9 cellular contexts compared by ENCODE assay signal in the genomic region with DNA sequence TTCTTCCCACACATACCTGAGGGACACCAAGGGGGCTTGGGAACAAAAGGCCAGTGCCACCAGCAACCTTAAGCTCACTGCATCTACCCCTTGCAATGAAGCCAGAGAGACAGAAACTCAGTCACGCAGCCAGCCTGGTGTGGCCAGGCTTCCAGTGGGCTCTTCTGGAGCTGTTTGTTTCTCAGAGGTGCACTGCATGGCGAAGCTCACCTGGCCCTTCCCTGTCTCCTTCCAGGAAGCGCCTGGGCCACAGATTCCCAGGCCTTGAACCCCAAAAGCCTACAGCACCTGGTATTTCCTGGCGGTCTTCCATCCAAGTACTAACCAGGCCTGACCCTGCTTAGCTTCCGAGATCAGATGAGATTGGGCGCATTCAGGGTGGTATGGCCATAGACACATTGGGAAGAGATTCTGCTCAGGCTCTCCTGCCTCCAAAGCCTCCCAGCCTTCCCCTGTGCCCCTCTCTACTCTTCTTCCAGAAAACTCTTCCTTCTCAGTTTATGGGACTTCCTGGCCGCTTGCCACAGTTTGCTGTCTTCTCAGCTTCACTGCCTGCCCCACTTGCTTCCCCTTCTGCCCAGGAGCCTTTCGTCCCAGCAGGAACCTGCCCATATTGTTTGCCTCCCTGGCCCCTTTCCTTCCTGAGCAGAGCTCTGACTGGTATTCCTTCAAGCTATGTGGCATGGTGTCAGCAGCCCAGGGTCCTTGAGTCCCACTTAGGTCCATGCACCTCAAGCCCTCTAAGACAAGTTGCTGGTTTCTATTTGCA. TPM values are rescaled to one million over a fixed set of nuclear protein-coding genes. Genes with fewer than 3 reads are reported as not detected.
A peak's percentile ranks its signal among the peaks of the same experiment; 100 is the strongest.
DNase-seq lines count a peak whose midpoint lies in the region; ATAC-seq and TF ChIP-seq lines count a peak whose summit lies in the region.
"Had no signal": no experiment of that assay in that cellular context is flagged by ENCODE, and none has a peak within 500 bp of the region (broad histone marks: within the 10 kb centered on the region; RNA-seq: fewer than 3 reads in every experiment).

No MANE protein-coding gene starts in this region.

- peaks cover 23% of the 10 kb centered on the region for H3K79me2 ChIP-seq in PC-3 (ENCODE audit: low read length)

- H3K4me2 ChIP-seq in PC-3 (ENCODE audit: low read length) = peak overlapping the region; percentile 97

- H3K9me3 ChIP-seq in PC-3 (ENCODE audit: low read length) (no peaks in the 10 kb centered on the region), psoas muscle (no peaks in the 10 kb centered on the region)

- no TSS peak for BruUV-seq in PC-3 (replicated peaks; lab: Mats Ljungman, UMichigan)

- CTCF ChIA-PET in PC-3 (lab: Charles Lee) = no interaction called here

- intact Hi-C loops in PC-3 (cut with micrococcal nuclease) = no loop called here
- intact Hi-C loops in psoas muscle (cut with DNase I) = loop anchor here (5.0 to 10.0 kb wide), 2 partner anchors 34 to 177 kb away; no protein-coding TSS in a partner anchor

- WGBS in psoas muscle, 3 donors = 65 to 83% (median 81%) methylated on average over 8 of the region's 8 CpGs

- no peak overlapping the region for H2AFZ ChIP-seq in PC-3 (ENCODE audit: low read length)

- H3K4me1 ChIP-seq in PC-3 (ENCODE audit: insufficient read depth, low read length) (peaks cover 20% of the 10 kb centered on the region), psoas muscle (peaks cover 20% of the 10 kb centered on the region)

- H3K4me3 ChIP-seq in PC-3 (ENCODE audit: low read length) (peak overlapping the region; percentile 95), epithelial cell of proximal tubule (ENCODE audit: low read depth, low read length) (peak overlapping the region; percentile 91), psoas muscle (peak overlapping the region; percentile 72)

- H4K20me1 ChIP-seq in PC-3 (ENCODE audit: low read length) = 0 out of 2 replicates have a peak, but pooled peaks cover 4% of the 10 kb centered on the region

- H3K9ac ChIP-seq in PC-3 (ENCODE audit: low read length) = no peak overlapping the region

- no peaks in the 10 kb centered on the region for H3F3A ChIP-seq in PC-3 (ENCODE audit: low read length, unreplicated experiment)

- H3K27ac ChIP-seq in PC-3 (ENCODE audit: low read length) (no peak overlapping the region), psoas muscle (peak overlapping the region; percentile 77)

- H3K36me3 ChIP-seq in PC-3 (ENCODE audit: low read depth, low read length) (no peaks in the 10 kb centered on the region), psoas muscle (ENCODE audit: insufficient read depth in 1 of 2, low read depth in 1 of 2) (peaks cover 0 to 22% of the 10 kb centered on the region in 2 donors)

- ATAC-seq in PC-3 (no peak), psoas muscle (no peak), HG03342 (IDR thresholded peaks at IDR 0.05; ENCODE audit: unreplicated experiment) (no peak), GM21619 (IDR thresholded peaks at IDR 0.05; ENCODE audit: unreplicated experiment) (no peak)

- DNase-seq in EH (ENCODE audit: low read depth) = peak; percentile 29
- DNase-seq in PC-3 = no peak
- DNase-seq in epithelial cell of proximal tubule (ENCODE audit: low read depth) = no peak
- no peak for DNase-seq in psoas muscle
- DNase-seq in islet precursor cell = no peak
- DNase-seq in D341Med (ENCODE audit: low spot score) = no peak
- DNase-seq: NCI-H1048 had no signal

- TF ChIP-seq CTCF in PC-3 (conservative IDR thresholded peaks at IDR 0.05; ENCODE audit: low read depth, low read length) (no peak), epithelial cell of proximal tubule (conservative IDR thresholded peaks at IDR 0.05; ENCODE audit: low read depth, low read length) (no peak), psoas muscle (IDR thresholded peaks at IDR 0.05) (no peak)

- H3K9me2 ChIP-seq in PC-3 (replicated peaks; ENCODE audit: low read length) = no peaks in the 10 kb centered on the region

- POLR2A ChIA-PET in PC-3 (lab: Charles Lee; ENCODE audit: unreplicated experiment) = no interaction called here

- H3K27me3 ChIP-seq in PC-3 (ENCODE audit: low read length) = no peaks in the 10 kb centered on the region
- H3K27me3 ChIP-seq in psoas muscle (ENCODE audit: insufficient read depth in 3 of 3, low read length in 2 of 3) = no peaks in the 10 kb centered on the region

RNA-seq across cellular contexts. Expression of a gene that starts 1.6 kb away (rescaled TPM):
- 13.7 and 14.1 TPM in 2 replicates for total RNA-seq in PC-3 (2014; rRNA removed)
- total RNA-seq in epithelial cell of proximal tubule = 9.4 and 19.3 TPM in 2 replicates
- total RNA-seq in psoas muscle = 10 to 100 TPM; 29.9 to 45.5 (median 37.4) TPM
- 10 to 100 TPM; 39.6 to 83.6 (median 41.5) TPM for polyA plus RNA-seq in psoas muscle

RNA-seq across cellular contexts. Expression of a gene that starts 16.4 kb away (rescaled TPM):
- 14.1 and 15.8 TPM in 2 replicates for total RNA-seq in PC-3 (2014; rRNA removed)
- 6.1 and 7.6 TPM in 2 replicates for total RNA-seq in epithelial cell of proximal tubule
- 10 to 100 TPM in 1 of 4 donors, 1 to 10 TPM in 3; 7.1 to 10.8 (median 7.5) TPM for total RNA-seq in psoas muscle
- 1 to 10 TPM; 3.3 to 5.8 (median 5.1) TPM for polyA plus RNA-seq in psoas muscle

RNA-seq across cellular contexts. Expression of a gene that starts 20.8 kb away (rescaled TPM):
- total RNA-seq in PC-3 (2014; rRNA removed) = 366 and 441 TPM in 2 replicates
- 311 and 436 TPM in 2 replicates for total RNA-seq in epithelial cell of proximal tubule
- total RNA-seq in psoas muscle = 100 to 1,000 TPM; 112 to 209 (median 184) TPM
- 100 to 1,000 TPM; 286 to 463 (median 332) TPM for polyA plus RNA-seq in psoas muscle

RNA-seq across cellular contexts. Expression of a gene that starts 26.6 kb away (rescaled TPM):
- 24.7 and 28.7 TPM in 2 replicates for total RNA-seq in PC-3 (2014; rRNA removed)
- total RNA-seq in epithelial cell of proximal tubule = 25.0 and 34.2 TPM in 2 replicates
- 100 to 1,000 TPM in 1 of 4 donors, 10 to 100 TPM in 3; 78.5 to 120 (median 84.9) TPM for total RNA-seq in psoas muscle
- 10 to 100 TPM; 16.3 to 50.2 (median 25.5) TPM for polyA plus RNA-seq in psoas muscle

RNA-seq across cellular contexts. Expression of a gene that starts 57.0 kb away (rescaled TPM):
- 12.6 and 17.7 TPM in 2 replicates for total RNA-seq in PC-3 (2014; rRNA removed)
- 2.4 and 4.1 TPM in 2 replicates for total RNA-seq in epithelial cell of proximal tubule
- total RNA-seq in psoas muscle = 1 to 10 TPM in 1 of 4 donors, under 1 TPM in 3; 0.21 to 1.2 (median 0.63) TPM
- polyA plus RNA-seq in psoas muscle = 1 to 10 TPM in 1 of 3 donors, under 1 TPM in 2; 0.21 to 1.1 (median 0.44) TPM
